Comparison of ENCODE assay signal across 1 cellular context in the genomic region with DNA sequence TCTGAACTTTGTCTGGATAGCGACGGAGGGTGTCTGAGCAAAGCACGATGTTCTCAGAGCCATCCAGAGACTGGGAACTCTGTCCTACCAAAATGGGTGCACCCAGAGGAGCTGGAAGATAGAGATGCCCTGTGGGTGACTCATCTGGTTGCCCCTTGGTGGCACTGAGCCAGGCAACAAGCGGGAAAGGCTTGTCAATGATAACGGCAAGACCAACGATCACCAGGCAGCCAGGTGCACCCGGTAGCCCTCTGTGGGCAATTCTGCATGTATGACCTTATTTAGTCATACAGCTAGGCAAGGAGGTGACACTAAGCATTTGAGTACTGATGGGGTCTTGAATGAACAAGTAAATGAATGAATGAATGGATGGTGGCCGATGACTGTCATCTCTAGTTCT.
TF ChIP-seq lines count a peak whose summit lies in the region.

No MANE protein-coding gene starts in this region.

TF ChIP-seq in IMR-90, 13 proteins besides CTCF, POLR2A, EP300 and RAD21 (continued from another document):
- TF ChIP-seq CHD1 (IDR thresholded peaks at IDR 0.05; ENCODE audit: low read depth, low read length) (no peak), MAZ (IDR thresholded peaks at IDR 0.05; ENCODE audit: borderline replicate concordance, low read depth, low read length) (no peak), MXI1 (IDR thresholded peaks at IDR 0.05; ENCODE audit: borderline replicate concordance, low read depth, low read length) (no peak), BHLHE40 (IDR thresholded peaks at IDR 0.05; ENCODE audit: low read depth, low read length) (no peak), RCOR1 (IDR thresholded peaks at IDR 0.05; ENCODE audit: insufficient replicate concordance, low read length) (no peak), SMC3 (IDR thresholded peaks at IDR 0.05; ENCODE audit: low read depth, low read length) (no peak), CEBPB (IDR thresholded peaks at IDR 0.05; ENCODE audit: low read depth, low read length) (no peak)
